1 cellular context compared by ENCODE assay signal in the genomic region with DNA sequence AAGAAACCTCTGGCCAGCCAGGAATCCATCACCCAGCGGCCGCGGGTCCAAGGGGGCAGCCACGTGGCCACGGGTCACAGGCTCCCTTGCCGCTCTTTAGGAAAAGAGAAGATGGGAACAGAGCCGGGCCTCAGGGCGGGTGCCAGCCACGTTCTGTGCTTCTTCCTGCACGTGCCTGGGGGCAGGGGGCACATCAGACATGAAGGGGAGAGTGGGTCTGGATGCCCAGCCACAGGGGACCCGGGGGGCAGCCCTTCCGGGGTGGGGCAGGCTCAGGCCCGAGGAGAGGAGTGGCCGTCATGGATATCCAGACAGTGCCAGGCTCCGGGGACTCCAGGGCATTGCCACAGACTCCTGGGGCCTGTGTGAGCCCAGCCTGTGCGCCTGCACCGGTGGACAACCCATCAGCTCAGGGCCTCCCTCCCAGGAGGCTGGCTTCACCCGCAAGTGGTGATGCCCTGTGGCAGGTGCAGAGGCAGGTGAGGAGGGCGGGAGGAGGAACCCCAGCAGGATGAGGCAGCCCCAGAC.
TF ChIP-seq lines count a peak whose summit lies in the region.

No MANE protein-coding gene starts in this region.

TF ChIP-seq in H1, 55 proteins besides CTCF, POLR2A, EP300 and RAD21:
- TF ChIP-seq E2F6 (IDR thresholded peaks at IDR 0.05), result no peak
- TF ChIP-seq MAFK (IDR thresholded peaks at IDR 0.05; ENCODE audit: low read depth, low read length), result no peak
- TF ChIP-seq CHD2 (IDR thresholded peaks at IDR 0.05; ENCODE audit: low read length), result no peak
- no peak for TF ChIP-seq ASH2L (IDR thresholded peaks at IDR 0.05; ENCODE audit: low read length)
- TF ChIP-seq, protein P1, sequence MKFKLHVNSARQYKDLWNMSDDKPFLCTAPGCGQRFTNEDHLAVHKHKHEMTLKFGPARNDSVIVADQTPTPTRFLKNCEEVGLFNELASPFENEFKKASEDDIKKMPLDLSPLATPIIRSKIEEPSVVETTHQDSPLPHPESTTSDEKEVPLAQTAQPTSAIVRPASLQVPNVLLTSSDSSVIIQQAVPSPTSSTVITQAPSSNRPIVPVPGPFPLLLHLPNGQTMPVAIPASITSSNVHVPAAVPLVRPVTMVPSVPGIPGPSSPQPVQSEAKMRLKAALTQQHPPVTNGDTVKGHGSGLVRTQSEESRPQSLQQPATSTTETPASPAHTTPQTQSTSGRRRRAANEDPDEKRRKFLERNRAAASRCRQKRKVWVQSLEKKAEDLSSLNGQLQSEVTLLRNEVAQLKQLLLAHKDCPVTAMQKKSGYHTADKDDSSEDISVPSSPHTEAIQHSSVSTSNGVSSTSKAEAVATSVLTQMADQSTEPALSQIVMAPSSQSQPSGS (IDR thresholded peaks at IDR 0.05; ENCODE audit: low read length), result no peak
- no peak for TF ChIP-seq KDM1A (IDR thresholded peaks at IDR 0.05; ENCODE audit: borderline replicate concordance, low read length)
- no peak for TF ChIP-seq TAF1 (IDR thresholded peaks at IDR 0.05; ENCODE audit: low read depth, low read length)
- TF ChIP-seq POU5F1 (IDR thresholded peaks at IDR 0.05; ENCODE audit: low read depth, low read length), result no peak
- no peak for TF ChIP-seq EGR1 (IDR thresholded peaks at IDR 0.05; ENCODE audit: borderline replicate concordance, low read depth, low read length)
- no peak for TF ChIP-seq RBBP5 (IDR thresholded peaks at IDR 0.05; ENCODE audit: borderline replicate concordance, low read depth, low read length)
- no peak for TF ChIP-seq NANOG (IDR thresholded peaks at IDR 0.05; ENCODE audit: insufficient read depth, low read depth, low read length, poor library complexity, severe bottlenecking)
- no peak for TF ChIP-seq SAP30 (IDR thresholded peaks at IDR 0.05; ENCODE audit: insufficient read depth, insufficient replicate concordance, low read length)
- no peak for TF ChIP-seq BACH1 (IDR thresholded peaks at IDR 0.05; ENCODE audit: low read length)
- TF ChIP-seq SIRT6 (IDR thresholded peaks at IDR 0.05; ENCODE audit: low read length), result no peak
